15 cellular contexts compared by ENCODE assay signal in genomic region chr14:70183991-70184390, GRCh38. TPM values are rescaled to one million over a fixed set of nuclear protein-coding genes. Genes with fewer than 3 reads are reported as not detected.
DNase-seq lines count a peak whose midpoint lies in the region; ATAC-seq, FAIRE-seq and TF ChIP-seq lines count a peak whose summit lies in the region.
"Had no signal": no experiment of that assay in that cellular context is flagged by ENCODE, and none has a peak within 500 bp of the region (broad histone marks: within the 10 kb centered on the region; RNA-seq: fewer than 3 reads in every experiment).

No MANE protein-coding gene starts in this region.

- WGBS in lower leg skin, 2 donors: 86 to 89% methylated on average over 6 of the region's 6 CpGs

- no peak overlapping the region for H3K4me3 ChIP-seq in lower leg skin (ENCODE audit: low read depth, poor library complexity, severe bottlenecking)
- H3K4me3 ChIP-seq: pancreas had no signal

- ATAC-seq in HG02798 (IDR thresholded peaks at IDR 0.05; ENCODE audit: poor library complexity, unreplicated experiment) (peak; percentile 73), HG03571 (IDR thresholded peaks at IDR 0.05; ENCODE audit: unreplicated experiment) (peak; percentile 42)
- no peak for ATAC-seq in activated CD8-positive, alpha-beta memory T cell treated with anti-CD3 and anti-CD28 coated beads, Interleukin-2, amount 10 ng/mL, durations not matched to agents 7 days and 5 days
- ATAC-seq: activated T-cell treated with anti-CD3 and anti-CD28 coated beads, Interleukin-2, amount 50 U/mL, for 72 hours; pancreas had no signal

- peak; percentile 55 for FAIRE-seq in GM12891 (lab: Jason Lieb, UNC)
- FAIRE-seq: pancreas had no signal

- H3K27ac Mint-ChIP-seq in activated CD8-positive, alpha-beta memory T cell treated with anti-CD3 and anti-CD28 coated beads, Interleukin-2, amount 10 ng/mL, durations not matched to agents 7 days and 5 days: no peak overlapping the region
- H3K27ac Mint-ChIP-seq: activated T-cell treated with anti-CD3 and anti-CD28 coated beads, Interleukin-2, amount 50 U/mL, for 72 hours had no signal

- TF ChIP-seq CTCF in GM20000 (IDR thresholded peaks at IDR 0.05; ENCODE audit: extremely low read depth, missing control alignments): no peak
- no peak for TF ChIP-seq CTCF in lower leg skin (IDR thresholded peaks at IDR 0.05)

- CTCF ChIA-PET in activated CD8-positive, alpha-beta memory T cell treated with anti-CD3 and anti-CD28 coated beads, Interleukin-2, amount 10 ng/mL, durations not matched to agents 7 days and 5 days (lab: Charles Lee): interaction anchor here (1.6 kb wide), 1 partner anchor 156 kb away, joined by 4 read pairs; no protein-coding TSS in a partner anchor

- DNase-seq in GM12891 (ENCODE audit: insufficient read length, low spot score): peak; percentile 23
- peak; percentile 44 for DNase-seq in GM20000 (ENCODE audit: low spot score)
- no peak for DNase-seq in DMS79 (lab: John Stamatoyannopoulos, UW)
- DNase-seq in activated CD8-positive, alpha-beta memory T cell treated with anti-CD3 and anti-CD28 coated beads, Interleukin-2, amount 10 ng/mL, durations not matched to agents 7 days and 5 days: no peak
- no peak for DNase-seq in ureter (ENCODE audit: low spot score)
- no peak for DNase-seq in lower leg skin (ENCODE audit: low spot score in 2 of 2)
- DNase-seq: activated CD4-positive, CD25-positive, alpha-beta regulatory T cell treated with anti-CD3 and anti-CD28 coated beads, Interleukin-2, amount 50 U/mL, for 72 hours; activated T-cell treated with anti-CD3 and anti-CD28 coated beads, Interleukin-2, amount 50 U/mL, for 72 hours; anterior cingulate cortex; HCEC 1CT; NCI-H2171 treated with DMSO at 0.1 percent for 48 hours; pancreas; stimulated activated CD4-positive, alpha-beta T cell treated with anti-CD3 and anti-CD28 coated beads, Interleukin-15, amount 100 ng/mL, for 24 hours had no signal

- intact Hi-C loops in lower leg skin (cut with DNase I; ENCODE audit: low total_unique reads): no loop called here

- no peaks in the 10 kb centered on the region for H3K36me3 Mint-ChIP-seq in activated CD8-positive, alpha-beta memory T cell treated with anti-CD3 and anti-CD28 coated beads, Interleukin-2, amount 10 ng/mL, durations not matched to agents 7 days and 5 days

- peaks cover 17% of the 10 kb centered on the region for H3K4me1 Mint-ChIP-seq in activated CD8-positive, alpha-beta memory T cell treated with anti-CD3 and anti-CD28 coated beads, Interleukin-2, amount 10 ng/mL, durations not matched to agents 7 days and 5 days

- peaks cover 35% of the 10 kb centered on the region for H3K27me3 Mint-ChIP-seq in activated CD8-positive, alpha-beta memory T cell treated with anti-CD3 and anti-CD28 coated beads, Interleukin-2, amount 10 ng/mL, durations not matched to agents 7 days and 5 days

- no peaks in the 10 kb centered on the region for H3K9me3 Mint-ChIP-seq in activated CD8-positive, alpha-beta memory T cell treated with anti-CD3 and anti-CD28 coated beads, Interleukin-2, amount 10 ng/mL, durations not matched to agents 7 days and 5 days (ENCODE audit: low read depth)
- H3K9me3 Mint-ChIP-seq: activated T-cell treated with anti-CD3 and anti-CD28 coated beads, Interleukin-2, amount 50 U/mL, for 72 hours had no signal

- no peak overlapping the region for H3K4me3 Mint-ChIP-seq in activated CD8-positive, alpha-beta memory T cell treated with anti-CD3 and anti-CD28 coated beads, Interleukin-2, amount 10 ng/mL, durations not matched to agents 7 days and 5 days
- H3K4me3 Mint-ChIP-seq: activated T-cell treated with anti-CD3 and anti-CD28 coated beads, Interleukin-2, amount 50 U/mL, for 72 hours had no signal

- no peak for TF ChIP-seq POLR2A in GM12891 (IDR thresholded peaks at IDR 0.05; ENCODE audit: low read depth, low read length)
- TF ChIP-seq POLR2A in lower leg skin (IDR thresholded peaks at IDR 0.05): no peak

TF ChIP-seq in GM12891, 5 proteins besides CTCF, POLR2A, EP300 and RAD21:
- no peak for TF ChIP-seq POU2F2 (IDR thresholded peaks at IDR 0.05; ENCODE audit: low read depth, low read length)
- no peak for TF ChIP-seq TAF1 (IDR thresholded peaks at IDR 0.05; ENCODE audit: low read depth, low read length)
- peak; percentile 59; the same call in 1 of the 2 replicates for TF ChIP-seq SPI1 (IDR thresholded peaks at IDR 0.05; ENCODE audit: low read depth, low read length)

RNA-seq across cellular contexts. Expression of gene SLC8A3, which starts 4.8 kb away (rescaled TPM):
- polyA plus RNA-seq in GM12891 (2012; ENCODE audit: low read depth, missing spikeins): 2.9 TPM
- not detected for total RNA-seq in activated CD8-positive, alpha-beta memory T cell treated with anti-CD3 and anti-CD28 coated beads, Interleukin-2, amount 10 ng/mL, durations not matched to agents 7 days and 5 days
- total RNA-seq in ureter (0.57 TPM), lower leg skin (1 to 10 TPM in 2 of 4 donors, under 1 TPM in 2; 0.34 to 1.6 (median 0.73) TPM)

Comparison
In these comparisons a context has a peak if more than half of its experiments do, and no peak if none do; other contexts are left out.
1. DNase-seq: peak in GM12891 (single experiment) and GM20000 (single experiment); none in DMS79 (single experiment), activated CD8-positive, alpha-beta memory T cell treated with anti-CD3 and anti-CD28 coated beads, Interleukin-2, amount 10 ng/mL, durations not matched to agents 7 days and 5 days (single experiment), ureter (single experiment) and lower leg skin (0 of 2).